In the genomic region with DNA sequence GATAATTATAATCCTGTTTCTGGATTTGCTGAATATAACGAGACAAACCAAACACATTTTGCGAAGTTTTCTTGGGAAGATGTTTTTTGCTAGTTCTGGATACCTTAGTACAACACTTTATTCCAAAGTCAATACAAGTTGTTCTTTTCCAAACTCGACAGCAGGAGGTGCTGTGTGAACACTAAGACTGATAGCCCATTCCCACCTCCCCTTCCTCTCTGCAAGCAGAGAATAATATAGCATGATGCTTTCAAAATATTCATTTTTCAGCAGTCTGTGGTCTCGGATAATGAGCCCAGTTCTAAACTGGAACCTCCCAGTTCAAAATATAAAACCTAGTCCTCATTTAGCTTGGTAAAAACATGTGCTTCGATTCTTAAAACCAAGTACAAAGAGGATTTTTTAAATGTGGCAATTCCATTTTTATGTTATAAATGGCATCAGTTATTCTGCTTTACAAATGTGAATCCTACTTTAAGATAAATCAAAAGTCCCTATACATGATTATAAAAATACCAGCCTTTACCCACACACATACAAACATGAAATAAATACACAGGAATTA, we compare ENCODE assay signal across 9 cellular contexts.
DNase-seq lines count a peak whose midpoint lies in the region; ATAC-seq and TF ChIP-seq lines count a peak whose summit lies in the region.
"Had no signal": no experiment of that assay in that cellular context is flagged by ENCODE, and none has a peak within 500 bp of the region (broad histone marks: within the 10 kb centered on the region; RNA-seq: fewer than 3 reads in every experiment).

No MANE protein-coding gene starts in this region.

- TF ChIP-seq CTCF in AG09309 (IDR thresholded peaks at IDR 0.05; ENCODE audit: control insufficient read depth, insufficient read depth, low read depth, low read length, missing control alignments), result peak; percentile 39
- TF ChIP-seq CTCF in GM12864 (IDR thresholded peaks at IDR 0.05; ENCODE audit: low read depth, low read length, missing control alignments), result peak; percentile 65
- TF ChIP-seq CTCF in type B pancreatic cell (conservative IDR thresholded peaks at IDR 0.05), result peak; percentile 82

- H3K4me3 Mint-ChIP-seq in type B pancreatic cell, result no peak overlapping the region
- H3K4me3 Mint-ChIP-seq: central memory CD8-positive, alpha-beta T cell had no signal

- H3K36me3 Mint-ChIP-seq in type B pancreatic cell, result no peaks in the 10 kb centered on the region

- no peak overlapping the region for H3K27ac Mint-ChIP-seq in type B pancreatic cell

- DNase-seq in AG09309 (ENCODE audit: low read depth) (no peak), GM12864 (ENCODE audit: low read depth) (peak; percentile 1), NCI-H1105 treated with DMSO at 0.1 percent for 48 hours (lab: John Stamatoyannopoulos, UW) (peak; percentile 67), T1000 (lab: John Stamatoyannopoulos, UW) (peak; percentile 5), glomerular endothelial cell (ENCODE audit: extremely low read depth, low read depth, low spot score) (peak; percentile 10), type B pancreatic cell (ENCODE audit: extremely low spot score, unreplicated experiment) (no peak), cortex of kidney (lab: John Stamatoyannopoulos, UW) (no peak)

- H3K4me3 ChIP-seq in AG09309 (ENCODE audit: control insufficient read depth, low read depth, low read length) (no peak overlapping the region), GM12864 (ENCODE audit: low read depth, low read length) (no peak overlapping the region)

- ATAC-seq in HG03457 (IDR thresholded peaks at IDR 0.05; ENCODE audit: unreplicated experiment), result no peak

- no peaks in the 10 kb centered on the region for H3K9me3 Mint-ChIP-seq in type B pancreatic cell
- H3K9me3 Mint-ChIP-seq: central memory CD8-positive, alpha-beta T cell had no signal

- no peaks in the 10 kb centered on the region for H3K27me3 Mint-ChIP-seq in type B pancreatic cell

- H3K4me1 Mint-ChIP-seq in type B pancreatic cell (ENCODE audit: unreplicated experiment), result no peaks in the 10 kb centered on the region
- H3K4me1 Mint-ChIP-seq: central memory CD8-positive, alpha-beta T cell had no signal

Comparison
In these comparisons a context has a peak if more than half of its experiments do, and no peak if none do; other contexts are left out.
1. DNase-seq: peak in GM12864 (single experiment), NCI-H1105 treated with DMSO at 0.1 percent for 48 hours (single experiment), T1000 (single experiment) and glomerular endothelial cell (single experiment); none in AG09309 (single experiment), type B pancreatic cell (single experiment) and cortex of kidney (single experiment).
2. Peak in every context shown above with its lines, with median percentiles within 50 percentile points of each other: CTCF ChIP-seq.